Comparison of ENCODE assay signal across 11 cellular contexts in genomic region chr22:49824185-49824925, GRCh38. TPM values are rescaled to one million over a fixed set of nuclear protein-coding genes. Genes with fewer than 3 reads are reported as not detected.
DNase-seq lines count a peak whose midpoint lies in the region; ATAC-seq and TF ChIP-seq lines count a peak whose summit lies in the region.
"Had no signal": no experiment of that assay in that cellular context is flagged by ENCODE, and none has a peak within 500 bp of the region (broad histone marks: within the 10 kb centered on the region; RNA-seq: fewer than 3 reads in every experiment).

No MANE protein-coding gene starts in this region.

- ATAC-seq in WTC11 = no peak
- no peak for ATAC-seq in stimulated activated memory B cell treated with anti-CD40 and anti-IgM and Interleukin-4, amounts not matched to agents 10 μg/mL and 1 μg/mL and 100 μg/mL, for 72 hours
- ATAC-seq: HCT116 had no signal

- no peak for TF ChIP-seq CTCF in WTC11 (IDR thresholded peaks at IDR 0.05)

- CTCF ChIA-PET in activated naive CD4-positive, alpha-beta T cell treated with anti-CD3 and anti-CD28 coated beads for 36 hours (lab: Charles Lee) = no interaction called here
- CTCF ChIA-PET in WTC11 (lab: Charles Lee) = no interaction called here

- H3K27me3 Mint-ChIP-seq in activated naive CD4-positive, alpha-beta T cell treated with anti-CD3 and anti-CD28 coated beads for 36 hours (ENCODE audit: low read depth) = no peaks in the 10 kb centered on the region
- H3K27me3 Mint-ChIP-seq in WTC11 (ENCODE audit: low read depth) = peaks cover 6% of the 10 kb centered on the region
- H3K27me3 Mint-ChIP-seq in stimulated activated memory B cell treated with anti-CD40 and anti-IgM and Interleukin-4, amounts not matched to agents 10 μg/mL and 1 μg/mL and 100 μg/mL, for 72 hours = no peaks in the 10 kb centered on the region

- H3K27ac Mint-ChIP-seq in activated naive CD4-positive, alpha-beta T cell treated with anti-CD3 and anti-CD28 coated beads for 36 hours = no peak overlapping the region
- peak overlapping the region; percentile 86 for H3K27ac Mint-ChIP-seq in WTC11
- no peak overlapping the region for H3K27ac Mint-ChIP-seq in stimulated activated memory B cell treated with anti-CD40 and anti-IgM and Interleukin-4, amounts not matched to agents 10 μg/mL and 1 μg/mL and 100 μg/mL, for 72 hours

- no peak for DNase-seq in activated naive CD4-positive, alpha-beta T cell treated with anti-CD3 and anti-CD28 coated beads for 36 hours
- DNase-seq in activated naive CD4-positive, alpha-beta T cell (lab: John Stamatoyannopoulos, UW) = no peak
- DNase-seq in WTC11 (ENCODE audit: low spot score) (no peak), iPS-NIHi11 (ENCODE audit: low spot score) (peak; percentile 0), NCI-H2196 treated with DMSO at 0.1 percent for 48 hours (lab: John Stamatoyannopoulos, UW; ENCODE audit: unreplicated experiment) (no peak), NCI-H82 treated with DMSO at 0.1 percent for 48 hours (lab: John Stamatoyannopoulos, UW; ENCODE audit: unreplicated experiment) (no peak), SKM-1 (lab: John Stamatoyannopoulos, UW; ENCODE audit: unreplicated experiment) (no peak)
- DNase-seq: MG63, NCI-H446 had no signal

- intact Hi-C loops in activated naive CD4-positive, alpha-beta T cell treated with anti-CD3 and anti-CD28 coated beads for 36 hours (cut with micrococcal nuclease) = no loop called here

- peaks cover 23% of the 10 kb centered on the region for H3K36me3 Mint-ChIP-seq in activated naive CD4-positive, alpha-beta T cell treated with anti-CD3 and anti-CD28 coated beads for 36 hours (ENCODE audit: low read depth)
- H3K36me3 Mint-ChIP-seq in WTC11 = peaks cover 55% of the 10 kb centered on the region
- peaks cover 47% of the 10 kb centered on the region for H3K36me3 Mint-ChIP-seq in stimulated activated memory B cell treated with anti-CD40 and anti-IgM and Interleukin-4, amounts not matched to agents 10 μg/mL and 1 μg/mL and 100 μg/mL, for 72 hours

- peaks cover 59% of the 10 kb centered on the region for H3K4me1 Mint-ChIP-seq in activated naive CD4-positive, alpha-beta T cell treated with anti-CD3 and anti-CD28 coated beads for 36 hours (ENCODE audit: low read depth)
- H3K4me1 Mint-ChIP-seq in WTC11 = peaks cover 19% of the 10 kb centered on the region
- peaks cover 63% of the 10 kb centered on the region for H3K4me1 Mint-ChIP-seq in stimulated activated memory B cell treated with anti-CD40 and anti-IgM and Interleukin-4, amounts not matched to agents 10 μg/mL and 1 μg/mL and 100 μg/mL, for 72 hours

- peak overlapping the region; percentile 4 for H3K4me3 Mint-ChIP-seq in activated naive CD4-positive, alpha-beta T cell treated with anti-CD3 and anti-CD28 coated beads for 36 hours
- peak overlapping the region; percentile 22 for H3K4me3 Mint-ChIP-seq in WTC11
- peak overlapping the region; percentile 10 for H3K4me3 Mint-ChIP-seq in stimulated activated memory B cell treated with anti-CD40 and anti-IgM and Interleukin-4, amounts not matched to agents 10 μg/mL and 1 μg/mL and 100 μg/mL, for 72 hours

- POLR2A ChIA-PET in WTC11 (lab: Charles Lee) = no interaction called here

- H3K9me3 Mint-ChIP-seq in activated naive CD4-positive, alpha-beta T cell treated with anti-CD3 and anti-CD28 coated beads for 36 hours = no peaks in the 10 kb centered on the region
- peaks cover 1% of the 10 kb centered on the region for H3K9me3 Mint-ChIP-seq in WTC11
- H3K9me3 Mint-ChIP-seq in stimulated activated memory B cell treated with anti-CD40 and anti-IgM and Interleukin-4, amounts not matched to agents 10 μg/mL and 1 μg/mL and 100 μg/mL, for 72 hours = no peaks in the 10 kb centered on the region

TF ChIP-seq in WTC11, 78 proteins besides CTCF, POLR2A, EP300 and RAD21:
- TF ChIP-seq SMAD4 (CRISPR knock-in tag; IDR thresholded peaks at IDR 0.05) (no peak), USF2 (CRISPR knock-in tag; IDR thresholded peaks at IDR 0.05) (no peak), ZNF396 (CRISPR knock-in tag; IDR thresholded peaks at IDR 0.05; ENCODE audit: borderline replicate concordance) (no peak), NFE2L1 (CRISPR knock-in tag; IDR thresholded peaks at IDR 0.05) (no peak), CREB1 (CRISPR knock-in tag; IDR thresholded peaks at IDR 0.05) (no peak)
- TF ChIP-seq, protein P1, sequence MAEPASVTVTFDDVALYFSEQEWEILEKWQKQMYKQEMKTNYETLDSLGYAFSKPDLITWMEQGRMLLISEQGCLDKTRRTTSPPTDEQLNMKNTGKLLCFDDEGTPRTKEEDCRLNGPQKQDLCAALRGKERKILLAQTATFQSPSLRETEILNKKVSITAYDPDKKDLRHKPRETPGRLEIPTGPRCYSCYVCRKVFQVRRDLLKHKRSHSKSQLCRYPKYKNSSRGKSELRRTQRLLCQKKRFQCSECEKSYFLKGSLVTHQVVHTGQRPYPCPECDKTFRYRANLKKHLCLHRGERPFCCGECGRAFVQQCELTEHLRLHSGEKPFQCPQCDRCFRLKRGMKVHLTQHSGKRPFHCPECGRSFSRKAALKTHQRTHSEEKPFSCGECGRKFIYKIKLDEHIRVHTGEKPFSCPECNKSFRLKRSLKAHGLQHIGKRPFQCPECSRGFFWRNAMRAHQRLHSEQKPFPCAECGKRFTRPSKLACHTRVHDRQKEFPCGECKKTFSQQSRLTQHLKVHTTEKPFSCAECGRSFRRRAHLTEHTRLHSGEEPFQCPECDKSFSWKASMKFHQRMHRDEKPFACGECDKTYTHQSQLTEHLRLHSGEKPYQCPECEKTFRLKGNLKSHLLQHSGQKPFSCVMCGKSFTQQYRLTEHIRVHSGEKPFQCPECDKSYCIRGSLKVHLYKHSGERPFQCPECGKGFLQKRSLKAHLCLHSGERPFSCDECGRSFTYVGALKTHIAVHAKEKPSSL (CRISPR knock-in tag; conservative IDR thresholded peaks at IDR 0.05) = no peak

RNA-seq across cellular contexts. Expression of gene BRD1, which starts 3.3 kb away (rescaled TPM):
- total RNA-seq in activated naive CD4-positive, alpha-beta T cell treated with anti-CD3 and anti-CD28 coated beads for 36 hours = 10 to 100 TPM; 26.0 to 27.0 TPM
- total RNA-seq in WTC11 (2021) = 36.4 to 37.9 TPM (median 36.6 TPM) in 3 replicates

RNA-seq across cellular contexts. Expression of gene ZBED4, which starts 29.3 kb away (rescaled TPM):
- total RNA-seq in activated naive CD4-positive, alpha-beta T cell treated with anti-CD3 and anti-CD28 coated beads for 36 hours = 10 to 100 TPM; 13.0 to 13.1 TPM
- 24.7 to 29.2 TPM (median 24.8 TPM) in 3 replicates for total RNA-seq in WTC11 (2021)
